In genomic region chr3:184175981-184176376, GRCh38 we compare ENCODE assay signal across 9 cellular contexts. TPM values are rescaled to one million over a fixed set of nuclear protein-coding genes. Genes with fewer than 3 reads are reported as not detected.
DNase-seq lines count a peak whose midpoint lies in the region; ATAC-seq and TF ChIP-seq lines count a peak whose summit lies in the region.
"Had no signal": no experiment of that assay in that cellular context is flagged by ENCODE, and none has a peak within 500 bp of the region (broad histone marks: within the 10 kb centered on the region; RNA-seq: fewer than 3 reads in every experiment).

No MANE protein-coding gene starts in this region.

- H3K4me2 ChIP-seq in Loucy (ENCODE audit: low read depth, low read length, poor library complexity, severe bottlenecking) = peak overlapping the region; percentile 93

- H3K27ac ChIP-seq in coronary artery = peak overlapping the region; percentile 90 to 97
- no peak overlapping the region for H3K27ac ChIP-seq in effector memory CD4-positive, alpha-beta T cell (ENCODE audit: insufficient read depth, low read length, poor library complexity, severe bottlenecking)

- peaks cover 45% of the 10 kb centered on the region for H3K79me2 ChIP-seq in Loucy (ENCODE audit: insufficient read depth, low read length)

- peak overlapping the region; percentile 85 for H3K9ac ChIP-seq in Loucy (ENCODE audit: low read depth, low read length, poor library complexity, severe bottlenecking)

- H2AFZ ChIP-seq in Loucy (ENCODE audit: low read length) = no peak overlapping the region

- no peak for TF ChIP-seq CTCF in AG10803 (conservative IDR thresholded peaks at IDR 0.05; ENCODE audit: low read length)
- no peak for TF ChIP-seq CTCF in Loucy (conservative IDR thresholded peaks at IDR 0.05; ENCODE audit: low read length)
- no peak for TF ChIP-seq CTCF in coronary artery (IDR thresholded peaks at IDR 0.05)

- H3K9me3 Mint-ChIP-seq in naive thymus-derived CD8-positive, alpha-beta T cell = no peaks in the 10 kb centered on the region

- POLR2A ChIA-PET in naive thymus-derived CD8-positive, alpha-beta T cell (lab: Charles Lee) = interaction anchor here (0.9 to 1.1 kb wide), 2 partner anchors 8 to 66 kb away, joined by 3 read pairs; no protein-coding TSS in a partner anchor

- H3K27ac Mint-ChIP-seq in naive thymus-derived CD8-positive, alpha-beta T cell = peak overlapping the region in 9 of 10 donors; percentile 20 to 92 (median 91)

- ATAC-seq in naive thymus-derived CD8-positive, alpha-beta T cell = no peak

- H4K20me1 ChIP-seq in Loucy (ENCODE audit: insufficient read depth, low read length, poor library complexity, severe bottlenecking) = peaks cover 6% of the 10 kb centered on the region

- peak overlapping the region; percentile 97 for H3K4me3 ChIP-seq in AG10803 (ENCODE audit: low read length)
- H3K4me3 ChIP-seq in Loucy (ENCODE audit: low read length, poor library complexity, severe bottlenecking) = peak overlapping the region; percentile 87
- peak overlapping the region; percentile 91 for H3K4me3 ChIP-seq in coronary artery
- H3K4me3 ChIP-seq in effector memory CD4-positive, alpha-beta T cell (ENCODE audit: insufficient read depth, low read depth, low read length, poor library complexity, severe bottlenecking) = no peak overlapping the region

- H3F3A ChIP-seq in Loucy (ENCODE audit: low read depth) = no peaks in the 10 kb centered on the region

- peak overlapping the region; percentile 89 to 98 (median 96) for H3K4me3 Mint-ChIP-seq in naive thymus-derived CD8-positive, alpha-beta T cell

- peaks cover 17 to 42% (median 37%) of the 10 kb centered on the region in 4 donors for H3K4me1 Mint-ChIP-seq in naive thymus-derived CD8-positive, alpha-beta T cell

- no peaks in the 10 kb centered on the region for H3K27me3 Mint-ChIP-seq in naive thymus-derived CD8-positive, alpha-beta T cell

- no peaks in the 10 kb centered on the region for H3K9me2 ChIP-seq in Loucy (replicated peaks; ENCODE audit: low read depth, low read length)

- no peaks in the 10 kb centered on the region for H3K27me3 ChIP-seq in Loucy (ENCODE audit: insufficient read depth, low read length, poor library complexity, severe bottlenecking)
- H3K27me3 ChIP-seq in effector memory CD4-positive, alpha-beta T cell (replicated peaks; ENCODE audit: control insufficient read depth, insufficient read depth, low read length, poor library complexity, severe bottlenecking) = no peaks in the 10 kb centered on the region

- DNase-seq in AG10803 (ENCODE audit: low read depth) (peak; percentile 65), coronary artery (ENCODE audit: low spot score) (no peak), epidermal melanocyte (ENCODE audit: insufficient read length, low spot score) (no peak), NK-92 (lab: John Stamatoyannopoulos, UW; ENCODE audit: unreplicated experiment) (no peak), AML-193 (lab: John Stamatoyannopoulos, UW) (no peak)
- DNase-seq in naive thymus-derived CD8-positive, alpha-beta T cell = no peak
- no peak for DNase-seq in effector memory CD4-positive, alpha-beta T cell
- DNase-seq: NCI-H2107 had no signal

- peaks cover 39% of the 10 kb centered on the region; the same call in 1 of the 2 replicates for H3K36me3 ChIP-seq in Loucy (ENCODE audit: insufficient read depth, low read length)
- H3K36me3 ChIP-seq in effector memory CD4-positive, alpha-beta T cell (ENCODE audit: control insufficient read depth, insufficient read depth, low read length) = peaks cover 39% of the 10 kb centered on the region

- peaks cover 0 to 29% (median 12%) of the 10 kb centered on the region in 3 donors for H3K36me3 Mint-ChIP-seq in naive thymus-derived CD8-positive, alpha-beta T cell

- H3K9me3 ChIP-seq in Loucy (ENCODE audit: insufficient read depth, low read depth, low read length) = no peaks in the 10 kb centered on the region
- no peaks in the 10 kb centered on the region for H3K9me3 ChIP-seq in effector memory CD4-positive, alpha-beta T cell (ENCODE audit: control insufficient read depth, low read length)

- H3K4me1 ChIP-seq in Loucy (ENCODE audit: insufficient read depth, low read length, poor library complexity, severe bottlenecking) = peaks cover 25% of the 10 kb centered on the region
- H3K4me1 ChIP-seq in effector memory CD4-positive, alpha-beta T cell (ENCODE audit: control insufficient read depth, insufficient read depth, low read length, poor library complexity, severe bottlenecking) = peaks cover 22% of the 10 kb centered on the region

RNA-seq across cellular contexts. Expression of gene AP2M1, which starts 1.3 kb away (rescaled TPM):
- 100 to 1,000 TPM; 181 to 193 TPM for total RNA-seq in naive thymus-derived CD8-positive, alpha-beta T cell
- polyA plus RNA-seq in naive thymus-derived CD8-positive, alpha-beta T cell = 100 to 1,000 TPM; 210 to 271 (median 234) TPM

RNA-seq across cellular contexts. Expression of gene ABCF3, which starts 10.0 kb away (rescaled TPM):
- total RNA-seq in naive thymus-derived CD8-positive, alpha-beta T cell = 100 to 1,000 TPM; 126 to 128 TPM
- polyA plus RNA-seq in naive thymus-derived CD8-positive, alpha-beta T cell = 10 to 100 TPM; 35.2 to 56.3 (median 37.6) TPM

RNA-seq across cellular contexts. Expression of gene DVL3, which starts 20.8 kb away (rescaled TPM):
- total RNA-seq in naive thymus-derived CD8-positive, alpha-beta T cell = 10 to 100 TPM; 44.2 to 50.4 TPM
- 10 to 100 TPM in 1 of 3 donors, 1 to 10 TPM in 2; 3.0 to 10.8 (median 9.1) TPM for polyA plus RNA-seq in naive thymus-derived CD8-positive, alpha-beta T cell

RNA-seq across cellular contexts. Expression of gene EIF2B5, which starts 40.8 kb away (rescaled TPM):
- 10 to 100 TPM; 87.2 to 93.5 TPM for total RNA-seq in naive thymus-derived CD8-positive, alpha-beta T cell
- polyA plus RNA-seq in naive thymus-derived CD8-positive, alpha-beta T cell = 10 to 100 TPM; 45.8 to 66.6 (median 54.5) TPM

RNA-seq across cellular contexts. Expression of gene VWA5B2, which starts 53.4 kb away (rescaled TPM):
- under 1 TPM in 1 of 2 experiments, not detected in 1; 0.41 TPM for total RNA-seq in naive thymus-derived CD8-positive, alpha-beta T cell
- polyA plus RNA-seq in naive thymus-derived CD8-positive, alpha-beta T cell = under 1 TPM in 2 of 3 donors, not detected in 1; 0.12 to 0.23 TPM
